Comparison of ENCODE assay signal across 11 cellular contexts in the genomic region with DNA sequence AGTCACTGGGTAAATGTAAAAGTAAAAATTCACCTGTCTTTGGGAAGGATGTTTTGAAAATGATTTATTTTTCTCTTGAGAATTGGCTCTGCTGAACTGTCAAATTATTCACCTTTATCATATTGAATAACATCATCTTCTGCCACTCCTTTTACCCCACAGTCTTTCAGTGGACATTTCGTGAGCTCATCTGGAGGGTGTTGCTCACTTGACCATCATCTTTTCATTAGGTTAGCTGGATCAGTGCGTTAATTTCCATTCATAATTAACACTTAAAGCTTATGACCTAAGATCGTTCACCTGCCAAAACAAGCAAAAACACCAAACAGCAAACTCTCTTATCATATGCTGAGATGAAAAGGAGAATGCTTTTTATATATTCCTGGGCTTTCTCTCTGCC. TPM values are rescaled to one million over a fixed set of nuclear protein-coding genes. Genes with fewer than 3 reads are reported as not detected.
DNase-seq lines count a peak whose midpoint lies in the region; ATAC-seq and TF ChIP-seq lines count a peak whose summit lies in the region.
"Had no signal": no experiment of that assay in that cellular context is flagged by ENCODE, and none has a peak within 500 bp of the region (broad histone marks: within the 10 kb centered on the region; RNA-seq: fewer than 3 reads in every experiment).

No MANE protein-coding gene starts in this region.

- no peak for ATAC-seq in RWPE2 (ENCODE audit: low read depth)
- no peak for ATAC-seq in effector memory CD8-positive, alpha-beta T cell (replicated peaks)

- DNase-seq in activated CD4-positive, alpha-beta T cell treated with anti-CD3 and anti-CD28 coated beads, Interleukin-2, amount 10 ng/mL, durations not matched to agents 24 days and 14 days = no peak
- DNase-seq in activated CD4-positive, alpha-beta T cell treated with anti-CD3 and anti-CD28 coated beads for 1 hour = no peak
- DNase-seq in RWPE2 (ENCODE audit: low spot score) = no peak
- no peak for DNase-seq in effector memory CD8-positive, alpha-beta T cell
- DNase-seq in COLO668 (lab: John Stamatoyannopoulos, UW; ENCODE audit: unreplicated experiment) = no peak
- DNase-seq in KBM-7 = no peak
- DNase-seq in dedifferentiated amniotic fluid mesenchymal stem cell (ENCODE audit: extremely low spot score) = no peak
- DNase-seq: cortex of kidney; posterior cingulate gyrus; stimulated activated CD4-positive, alpha-beta T cell treated with anti-CD3 and anti-CD28 coated beads, Interleukin-4, amount 100 ng/mL, for 1 hour had no signal

- peaks cover 26% of the 10 kb centered on the region for H3K36me3 Mint-ChIP-seq in activated CD4-positive, alpha-beta T cell treated with anti-CD3 and anti-CD28 coated beads, Interleukin-2, amount 10 ng/mL, durations not matched to agents 24 days and 14 days (ENCODE audit: low read depth)
- peaks cover 18% of the 10 kb centered on the region for H3K36me3 Mint-ChIP-seq in effector memory CD8-positive, alpha-beta T cell (ENCODE audit: insufficient read depth)

- in situ Hi-C loops in KBM-7 (cut with MboI; ENCODE audit: low pct_unique_long_range_greater_than_20kb, low sequenced_read_pairs) = no loop called here

- H3K4me3 ChIP-seq in RWPE2 (ENCODE audit: severe bottlenecking) (no peak overlapping the region), skeletal muscle satellite cell (ENCODE audit: low read length) (peak overlapping the region; percentile 11)

- H3K36me3 ChIP-seq in RWPE2 (ENCODE audit: low read depth) (no peaks in the 10 kb centered on the region), skeletal muscle satellite cell (ENCODE audit: insufficient read depth, low read length) (no peaks in the 10 kb centered on the region)

- no peak for TF ChIP-seq CTCF in RWPE2 (IDR thresholded peaks at IDR 0.05; ENCODE audit: poor library complexity, severe bottlenecking)

- H3K4me1 ChIP-seq in RWPE2 (ENCODE audit: insufficient read depth, poor library complexity, severe bottlenecking) (peaks cover 50% of the 10 kb centered on the region), skeletal muscle satellite cell (ENCODE audit: control insufficient read depth, insufficient read depth, low read length) (peaks cover 51% of the 10 kb centered on the region)

- peak overlapping the region; percentile 43 for H3K4me2 ChIP-seq in skeletal muscle satellite cell (ENCODE audit: low read length)

- no peaks in the 10 kb centered on the region for H3K9me3 Mint-ChIP-seq in activated CD4-positive, alpha-beta T cell treated with anti-CD3 and anti-CD28 coated beads, Interleukin-2, amount 10 ng/mL, durations not matched to agents 24 days and 14 days
- H3K9me3 Mint-ChIP-seq in effector memory CD8-positive, alpha-beta T cell = no peaks in the 10 kb centered on the region

- peak overlapping the region; percentile 82 for H3K27ac Mint-ChIP-seq in activated CD4-positive, alpha-beta T cell treated with anti-CD3 and anti-CD28 coated beads, Interleukin-2, amount 10 ng/mL, durations not matched to agents 24 days and 14 days
- H3K27ac Mint-ChIP-seq in effector memory CD8-positive, alpha-beta T cell = peak overlapping the region; percentile 95 to 98

- H3K4me1 Mint-ChIP-seq in activated CD4-positive, alpha-beta T cell treated with anti-CD3 and anti-CD28 coated beads, Interleukin-2, amount 10 ng/mL, durations not matched to agents 24 days and 14 days = peaks cover 75% of the 10 kb centered on the region
- H3K4me1 Mint-ChIP-seq in effector memory CD8-positive, alpha-beta T cell (ENCODE audit: low read depth in 2 of 2) = peaks cover 60 to 77% of the 10 kb centered on the region in 2 donors

- no peaks in the 10 kb centered on the region for H3K27me3 ChIP-seq in RWPE2 (ENCODE audit: insufficient read depth, poor library complexity, severe bottlenecking)
- no peaks in the 10 kb centered on the region for H3K27me3 ChIP-seq in skeletal muscle satellite cell (ENCODE audit: control insufficient read depth, insufficient read depth, low read length)

- H3K4me3 Mint-ChIP-seq in activated CD4-positive, alpha-beta T cell treated with anti-CD3 and anti-CD28 coated beads, Interleukin-2, amount 10 ng/mL, durations not matched to agents 24 days and 14 days = peak overlapping the region; percentile 54
- peak overlapping the region; percentile 40 to 61 for H3K4me3 Mint-ChIP-seq in effector memory CD8-positive, alpha-beta T cell

- H3K9me3 ChIP-seq in RWPE2 (ENCODE audit: severe bottlenecking) (no peaks in the 10 kb centered on the region), skeletal muscle satellite cell (replicated peaks; ENCODE audit: low read length) (no peaks in the 10 kb centered on the region)

- H3K9ac ChIP-seq in skeletal muscle satellite cell (ENCODE audit: low read depth, low read length) = peak overlapping the region; percentile 39

- no peaks in the 10 kb centered on the region for H3K27me3 Mint-ChIP-seq in activated CD4-positive, alpha-beta T cell treated with anti-CD3 and anti-CD28 coated beads, Interleukin-2, amount 10 ng/mL, durations not matched to agents 24 days and 14 days
- no peaks in the 10 kb centered on the region for H3K27me3 Mint-ChIP-seq in effector memory CD8-positive, alpha-beta T cell

- intact Hi-C loops in activated CD4-positive, alpha-beta T cell treated with anti-CD3 and anti-CD28 coated beads, Interleukin-2, amount 10 ng/mL, durations not matched to agents 24 days and 14 days (cut with micrococcal nuclease) = no loop called here

- peak overlapping the region; percentile 84 for H3K27ac ChIP-seq in RWPE2 (ENCODE audit: poor library complexity, severe bottlenecking)

RNA-seq across cellular contexts. Expression of a gene that starts 53.4 kb away (rescaled TPM):
- 188 and 193 TPM in 2 replicates for total RNA-seq in activated CD4-positive, alpha-beta T cell treated with anti-CD3 and anti-CD28 coated beads, Interleukin-2, amount 10 ng/mL, durations not matched to agents 24 days and 14 days
- 20.5 and 25.1 TPM in 2 replicates for total RNA-seq in skeletal muscle satellite cell (2012; rRNA removed)
